ENCODE assay signal across 21 cellular contexts in genomic region chr14:23356036-23356435, GRCh38. TPM values are rescaled to one million over a fixed set of nuclear protein-coding genes. Genes with fewer than 3 reads are reported as not detected.
"Had no signal": no experiment of that assay in that cellular context is flagged by ENCODE, and none has a peak within 500 bp of the region (broad histone marks: within the 10 kb centered on the region; RNA-seq: fewer than 3 reads in every experiment).

No MANE protein-coding gene starts in this region.

- H3K27me3 ChIP-seq: pancreas had no signal

- H3K4me3 Mint-ChIP-seq: dendritic cell treated with granulocyte-macrophage colony-stimulating factor and Interleukin-4, amounts not matched to agents 40 ng/mL and 50 ng/mL, for 4 days; nephron had no signal

- ATAC-seq: pancreas, sciatic nerve had no signal

- H3K36me3 ChIP-seq: cardiac muscle cell, pancreas had no signal

- DNase-seq: foreskin melanocyte; hippocampal formation; kidney glomerular epithelial cell; mammary epithelial cell; pancreas; stimulated activated CD4-positive, alpha-beta T cell treated with anti-CD3 and anti-CD28 coated beads, Interleukin-12 subunit alpha, Interleukin-12 subunit beta, amount 100 ng/mL, for 4 hours; stimulated activated CD4-positive, alpha-beta T cell treated with anti-CD3 and anti-CD28 coated beads, Interleukin-2, amount 100 ng/mL, for 48 hours; stimulated activated naive CD4-positive, alpha-beta T cell treated with Interleukin-2 at 50 U/mL for 16 hours; trophoblast cell had no signal

- H3K9me3 Mint-ChIP-seq: dendritic cell treated with granulocyte-macrophage colony-stimulating factor and Interleukin-4, amounts not matched to agents 40 ng/mL and 50 ng/mL, for 4 days; nephron had no signal

- H3K4me3 ChIP-seq: cardiac muscle cell, pancreas, prostate gland had no signal

- H3K27ac ChIP-seq: cardiac muscle cell, pancreas, prostate gland had no signal

- H3K27ac Mint-ChIP-seq: dendritic cell treated with granulocyte-macrophage colony-stimulating factor and Interleukin-4, amounts not matched to agents 40 ng/mL and 50 ng/mL, for 4 days had no signal

- H3K9me3 ChIP-seq: pancreas, prostate gland had no signal

RNA-seq across cellular contexts. Expression of gene EFS, which starts 8.9 kb away (rescaled TPM):
- total RNA-seq: myocyte had no signal

RNA-seq across cellular contexts. Expression of gene IL25, which starts 16.6 kb away (rescaled TPM):
- total RNA-seq: cardiac muscle cell, lower leg skin, mammary epithelial cell, mucosa of gallbladder, myocyte, pancreas, prostate gland, renal cortical epithelial cell, sciatic nerve, skeletal muscle tissue, urinary bladder had no signal
- polyA plus RNA-seq: esophagus, mammary epithelial cell, pancreas, urinary bladder had no signal

RNA-seq across cellular contexts. Expression of gene CMTM5, which starts 20.8 kb away (rescaled TPM):
- total RNA-seq: mammary epithelial cell, myocyte, renal cortical epithelial cell had no signal
- polyA plus RNA-seq: mammary epithelial cell had no signal
